Comparison of ENCODE assay signal across 22 cellular contexts in genomic region chr14:24924544-24924943, GRCh38.
DNase-seq lines count a peak whose midpoint lies in the region; ATAC-seq, FAIRE-seq and TF ChIP-seq lines count a peak whose summit lies in the region.
"Had no signal": no experiment of that assay in that cellular context is flagged by ENCODE, and none has a peak within 500 bp of the region (broad histone marks: within the 10 kb centered on the region; RNA-seq: fewer than 3 reads in every experiment).

No MANE protein-coding gene starts in this region.

- no peak overlapping the region for H3K14ac ChIP-seq in H1 (ENCODE audit: insufficient read length)

- POLR2A ChIA-PET in H1 (lab: Charles Lee; ENCODE audit: partially characterized antibody) = interaction anchor here (1.1 kb wide), 1 partner anchor 38 kb away, joined by 3 read pairs; no protein-coding TSS in a partner anchor

- intact Hi-C loops in sciatic nerve (cut with DNase I) = no loop called here

- no peak for DNase-seq in H1 (ENCODE audit: low read depth in 1 of 2, low spot score in 2 of 2)
- DNase-seq in globus pallidus (ENCODE audit: low spot score) = no peak
- no peak for DNase-seq in HAP-1 (ENCODE audit: low spot score in 2 of 2)
- no peak for DNase-seq in sciatic nerve (ENCODE audit: low spot score)
- DNase-seq: DMS53, GDM1, HCEC 1CT, KG1, NCI-H1105 treated with DMSO at 0.1 percent for 48 hours, NCI-H1694 treated with DMSO at 0.1 percent for 48 hours, NCI-H2081 treated with DMSO at 0.1 percent for 48 hours, NCI-H446, NCI-H526, T-helper 1 cell had no signal

- H4K91ac ChIP-seq in H1 (replicated peaks; ENCODE audit: insufficient read length, low read length) = no peak overlapping the region

- no peak for TF ChIP-seq RAD21 in H1 (IDR thresholded peaks at IDR 0.05 in 1 of 2, conservative IDR thresholded peaks at IDR 0.05 in 1 of 2; ENCODE audit: low read depth in 2 of 2, low read length in 2 of 2)

- peak overlapping the region; percentile 62; the same call in 1 of the 2 replicates for H3K18ac ChIP-seq in H1 (ENCODE audit: extremely low read depth, low read length)

- no peak overlapping the region for H3K56ac ChIP-seq in H1 (replicated peaks; ENCODE audit: insufficient read length, low read depth, low read length)

- H3K23me2 ChIP-seq in H1 (ENCODE audit: low read depth, low read length) = no peaks in the 10 kb centered on the region

- no peak overlapping the region for H4K8ac ChIP-seq in H1 (ENCODE audit: extremely low read depth, insufficient read depth, low read length)

- WGBS in H1 (ENCODE audit: extremely low coverage in 1 of 2, insufficient coverage in 1 of 2, insufficient read length in 1 of 2, insufficient replicate concordance in 2 of 2, low coverage in 1 of 2, low lambda C conversion rate in 2 of 2, missing lambda C conversion rate in 1 of 2), 2 experiments = 87% methylated on average over 3 of the region's 3 CpGs; no CpG with 5 or more reads in 1 of the 2 experiments

- H2AK5ac ChIP-seq in H1 (ENCODE audit: low read depth, low read length) = no peak overlapping the region

- H2BK20ac ChIP-seq in H1 (ENCODE audit: low read length) = no peak overlapping the region

- no peak for FAIRE-seq in H1 (lab: Jason Lieb, UNC)
- FAIRE-seq: A549, GM19239 had no signal

- CTCF ChIA-PET in H1 (lab: Charles Lee; ENCODE audit: partially characterized antibody) = interaction anchor here (1.5 kb wide), 1 partner anchor 118 kb away, joined by 3 read pairs; no protein-coding TSS in a partner anchor

- no peak overlapping the region for H2AFZ ChIP-seq in H1 (ENCODE audit: low read length)

- peaks cover 0 to 3% (median 0%) of the 10 kb centered on the region in 4 experiments; a peak in 4 of 7 replicates for H3K4me1 ChIP-seq in H1 (replicated peaks in 1 of 4; ENCODE audit: control insufficient read depth in 3 of 4, insufficient read depth in 4 of 4, low read length in 3 of 4)
- no peaks in the 10 kb centered on the region for H3K4me1 ChIP-seq in HAP-1
- H3K4me1 ChIP-seq: A549 had no signal

- H3K36me3 ChIP-seq in H1 (ENCODE audit: control insufficient read depth in 2 of 4, insufficient read depth in 4 of 4, low read length in 3 of 4) = no peaks in the 10 kb centered on the region
- H3K36me3 ChIP-seq in HAP-1 (replicated peaks) = no peaks in the 10 kb centered on the region
- H3K36me3 ChIP-seq: SJSA1 had no signal

- H2BK15ac ChIP-seq in H1 (ENCODE audit: low read length) = no peak overlapping the region

- H3K9ac ChIP-seq in H1 (replicated peaks in 1 of 4; ENCODE audit: extremely low read depth in 1 of 4, low read depth in 3 of 4, low read length in 3 of 4) = no peak overlapping the region

- in situ Hi-C loops in HAP-1 (cut with MboI; ENCODE audit: low sequenced_read_pairs) = no loop called here

- no peak for TF ChIP-seq CTCF in H1 (IDR thresholded peaks at IDR 0.05; ENCODE audit: control extremely low read depth in 1 of 3, insufficient read depth in 1 of 3, low read depth in 1 of 3, low read length in 3 of 3)

- H4K20me1 ChIP-seq in H1 (replicated peaks in 1 of 2; ENCODE audit: control insufficient read depth in 1 of 2, insufficient read depth in 2 of 2, low read length in 2 of 2) = no peaks in the 10 kb centered on the region

- no peak overlapping the region for H3K4me2 ChIP-seq in H1 (ENCODE audit: insufficient read depth in 1 of 2, low read depth in 2 of 2, low read length in 2 of 2)
- H3K4me2 ChIP-seq: A549 had no signal

- H2BK12ac ChIP-seq in H1 (ENCODE audit: low read depth, low read length) = no peak overlapping the region; the same call in 1 of the 2 replicates

- H3K27me3 ChIP-seq in H1 (replicated peaks in 1 of 4; ENCODE audit: control insufficient read depth in 3 of 4, extremely low read depth in 1 of 4, insufficient read depth in 3 of 4, low read length in 3 of 4) = no peaks in the 10 kb centered on the region
- no peaks in the 10 kb centered on the region for H3K27me3 ChIP-seq in HAP-1 (ENCODE audit: low read depth)
- H3K27me3 ChIP-seq: SJSA1 had no signal

- no peak for TF ChIP-seq POLR2A in H1 (IDR thresholded peaks at IDR 0.05; ENCODE audit: control extremely low read depth in 1 of 2, low read depth in 2 of 2, low read length in 2 of 2)

- H4K5ac ChIP-seq in H1 (ENCODE audit: insufficient read length, low read depth, low read length) = no peak overlapping the region

- TF ChIP-seq EP300 in H1 (IDR thresholded peaks at IDR 0.05; ENCODE audit: borderline replicate concordance in 1 of 2, low read depth in 2 of 2, low read length in 2 of 2) = no peak

- no peak overlapping the region for H2BK120ac ChIP-seq in H1 (replicated peaks; ENCODE audit: low read depth, low read length)

- H3K4ac ChIP-seq in H1 (replicated peaks; ENCODE audit: insufficient read length, low read depth, low read length) = peak overlapping the region; percentile 94

- H3K27ac ChIP-seq in H1 (ENCODE audit: low read depth, low read length) = no peak overlapping the region
- H3K27ac ChIP-seq: A549, HL-60, SJSA1 had no signal

- H3K4me3 ChIP-seq in H1 (ENCODE audit: extremely low read depth in 1 of 4, insufficient read depth in 2 of 4, low read depth in 3 of 4, low read length in 4 of 4) = no peak overlapping the region
- no peak overlapping the region for H3K4me3 ChIP-seq in HAP-1
- H3K4me3 ChIP-seq: A549, SJSA1 had no signal

- ATAC-seq in GM18520 (IDR thresholded peaks at IDR 0.05; ENCODE audit: unreplicated experiment) = peak; percentile 44
- ATAC-seq in GM21619 (IDR thresholded peaks at IDR 0.05; ENCODE audit: unreplicated experiment) = peak; percentile 65
- peak; percentile 55 for ATAC-seq in HG03196 (IDR thresholded peaks at IDR 0.05; ENCODE audit: unreplicated experiment)
- no peak for ATAC-seq in sciatic nerve
- ATAC-seq: A549, Right ventricle myocardium inferior had no signal

- H3K23ac ChIP-seq in H1 (ENCODE audit: insufficient read length) = no peak overlapping the region

- no peaks in the 10 kb centered on the region for H3K9me3 ChIP-seq in H1 (ENCODE audit: insufficient read depth in 2 of 2, low read depth in 1 of 2, low read length in 1 of 2)
- H3K9me3 ChIP-seq in HAP-1 = peaks cover 2% of the 10 kb centered on the region; the same call in 1 of the 2 replicates
- H3K9me3 ChIP-seq: A549, SJSA1 had no signal

- no peaks in the 10 kb centered on the region for H3K79me1 ChIP-seq in H1 (ENCODE audit: low read depth, low read length)

- no peak overlapping the region for H2BK5ac ChIP-seq in H1 (ENCODE audit: low read depth, low read length)

- no peaks in the 10 kb centered on the region for H3K79me2 ChIP-seq in H1 (ENCODE audit: control insufficient read depth in 1 of 2, insufficient read depth in 2 of 2, low read length in 2 of 2)

TF ChIP-seq in H1, 55 proteins besides CTCF, POLR2A, EP300 and RAD21:
- TF ChIP-seq BCL11A (IDR thresholded peaks at IDR 0.05; ENCODE audit: low read depth in 2 of 2, low read length in 2 of 2) (no peak), RXRA (IDR thresholded peaks at IDR 0.05; ENCODE audit: insufficient read depth, low read depth, low read length) (no peak), JUND (IDR thresholded peaks at IDR 0.05; ENCODE audit: low read length) (no peak), GABPA (IDR thresholded peaks at IDR 0.05; ENCODE audit: borderline replicate concordance, insufficient read depth, low read length) (no peak), TEAD4 (IDR thresholded peaks at IDR 0.05; ENCODE audit: low read depth, low read length) (no peak), MAFK (IDR thresholded peaks at IDR 0.05; ENCODE audit: low read depth, low read length) (no peak), PHF8 (conservative IDR thresholded peaks at IDR 0.05; ENCODE audit: low read depth, low read length) (no peak), JUN (IDR thresholded peaks at IDR 0.05; ENCODE audit: low read depth, low read length) (no peak), MAX (IDR thresholded peaks at IDR 0.05) (no peak), CBX5 (IDR thresholded peaks at IDR 0.05; ENCODE audit: low read depth, low read length) (no peak), HDAC2 (IDR thresholded peaks at IDR 0.05; ENCODE audit: borderline replicate concordance in 1 of 2, low read depth in 2 of 2, low read length in 2 of 2) (no peak), KDM4A (IDR thresholded peaks at IDR 0.05; ENCODE audit: low read depth, low read length, severe bottlenecking) (no peak)
